ENCODE assay signal across 10 cellular contexts in genomic region chr2:64831977-64832328, GRCh38.
DNase-seq lines count a peak whose midpoint lies in the region; ATAC-seq and TF ChIP-seq lines count a peak whose summit lies in the region.
"Had no signal": no experiment of that assay in that cellular context is flagged by ENCODE, and none has a peak within 500 bp of the region (broad histone marks: within the 10 kb centered on the region; RNA-seq: fewer than 3 reads in every experiment).

No MANE protein-coding gene starts in this region.

- peak overlapping the region; percentile 57 for H2AFZ ChIP-seq in MM.1S (ENCODE audit: low read length)

- H3K36me3 ChIP-seq in CD4-positive, alpha-beta memory T cell (ENCODE audit: insufficient read depth, low read length), result no peaks in the 10 kb centered on the region
- H3K36me3 ChIP-seq in MM.1S (replicated peaks; ENCODE audit: insufficient read depth, low read length), result no peaks in the 10 kb centered on the region
- H3K36me3 ChIP-seq in gastrocnemius medialis, result no peaks in the 10 kb centered on the region

- no peaks in the 10 kb centered on the region for H3K36me3 Mint-ChIP-seq in CD4-positive, alpha-beta memory T cell
- no peaks in the 10 kb centered on the region for H3K36me3 Mint-ChIP-seq in dendritic cell treated with granulocyte-macrophage colony-stimulating factor and Interleukin-4, amounts not matched to agents 40 ng/mL and 50 ng/mL, for 4 days (ENCODE audit: low read depth)
- H3K36me3 Mint-ChIP-seq: immature natural killer cell had no signal

- H3K27ac Mint-ChIP-seq in CD4-positive, alpha-beta memory T cell, result peak overlapping the region in 4 of 7 donors; percentile 31 to 72 (median 50)
- H3K27ac Mint-ChIP-seq in dendritic cell treated with granulocyte-macrophage colony-stimulating factor and Interleukin-4, amounts not matched to agents 40 ng/mL and 50 ng/mL, for 4 days, result peak overlapping the region; percentile 86
- H3K27ac Mint-ChIP-seq: immature natural killer cell had no signal

- POLR2A ChIA-PET in CD4-positive, alpha-beta memory T cell (lab: Charles Lee; ENCODE audit: partially characterized antibody), result interaction anchor here (0.6 to 4.1 kb wide), 14 partner anchors 9 to 506 kb away, joined by 3 to 46 read pairs (median 4); partner anchors contain the start of gene SERTAD2

- intact Hi-C loops in CD4-positive, alpha-beta memory T cell (cut with micrococcal nuclease), result loop anchor here (1.0 to 2.0 kb wide), 8 partner anchors 12 to 308 kb away; partner anchors contain the start of genes AFTPH and SERTAD2
- intact Hi-C loops in dendritic cell treated with granulocyte-macrophage colony-stimulating factor and Interleukin-4, amounts not matched to agents 40 ng/mL and 50 ng/mL, for 4 days (cut with micrococcal nuclease), result loop anchor here (1.0 to 5.0 kb wide), 3 partner anchors 33 to 187 kb away; no protein-coding TSS in a partner anchor
- intact Hi-C loops in gastrocnemius medialis (cut with DNase I; ENCODE audit: low total_unique reads), result loop anchor here (5.0 kb wide), 1 partner anchor 65 kb away; no protein-coding TSS in a partner anchor

- H3K27me3 Mint-ChIP-seq in CD4-positive, alpha-beta memory T cell, result peaks cover 2 to 3% of the 10 kb centered on the region in 2 donors
- H3K27me3 Mint-ChIP-seq in dendritic cell treated with granulocyte-macrophage colony-stimulating factor and Interleukin-4, amounts not matched to agents 40 ng/mL and 50 ng/mL, for 4 days, result no peaks in the 10 kb centered on the region

- no peaks in the 10 kb centered on the region for H4K20me1 ChIP-seq in MM.1S (ENCODE audit: insufficient read depth, low read length)

- H3K4me1 Mint-ChIP-seq in CD4-positive, alpha-beta memory T cell, result peaks cover 2 to 12% (median 8%) of the 10 kb centered on the region in 4 donors
- peaks cover 49% of the 10 kb centered on the region for H3K4me1 Mint-ChIP-seq in dendritic cell treated with granulocyte-macrophage colony-stimulating factor and Interleukin-4, amounts not matched to agents 40 ng/mL and 50 ng/mL, for 4 days (ENCODE audit: low read depth)
- H3K4me1 Mint-ChIP-seq: immature natural killer cell had no signal

- no peak overlapping the region for H3K9ac ChIP-seq in MM.1S (ENCODE audit: low read length)

- no peaks in the 10 kb centered on the region for H3K9me3 ChIP-seq in CD4-positive, alpha-beta memory T cell (ENCODE audit: control insufficient read depth in 1 of 2, low read length in 2 of 2)
- no peaks in the 10 kb centered on the region for H3K9me3 ChIP-seq in MM.1S (replicated peaks; ENCODE audit: insufficient read depth, low read length)
- H3K9me3 ChIP-seq in gastrocnemius medialis, result no peaks in the 10 kb centered on the region

- H3K79me2 ChIP-seq in MM.1S (ENCODE audit: low read length), result no peaks in the 10 kb centered on the region

- in situ Hi-C loops in gastrocnemius medialis (cut with MboI; ENCODE audit: low sequenced_read_pairs in 4 of 4), result no loop called here

- CTCF ChIA-PET in CD4-positive, alpha-beta memory T cell (lab: Charles Lee; ENCODE audit: partially characterized antibody), result interaction anchor here (0.6 to 6.2 kb wide), 32 partner anchors 9 to 308 kb away, joined by 3 to 98 read pairs (median 4); partner anchors contain the start of genes AFTPH and SERTAD2

- no peaks in the 10 kb centered on the region for H3K9me2 ChIP-seq in MM.1S (replicated peaks; ENCODE audit: insufficient read depth, low read length)

- DNase-seq in CD4-positive, alpha-beta memory T cell, result no peak
- DNase-seq in MM.1S, result no peak
- no peak for DNase-seq in gastrocnemius medialis
- no peak for DNase-seq in stimulated activated CD4-positive, alpha-beta T cell treated with anti-CD3 and anti-CD28 coated beads, Interleukin-2, amount 100 ng/mL, for 24 hours
- DNase-seq in activated gamma-delta T cell treated with Interleukin-2 at 50 U/mL for 16 hours, result no peak
- no peak for DNase-seq in stimulated activated CD8-positive, alpha-beta memory T cell treated with anti-CD3 and anti-CD28 coated beads, Interleukin-4, amount 100 ng/mL, for 48 hours
- DNase-seq in NCI-H2227 (lab: John Stamatoyannopoulos, UW; ENCODE audit: unreplicated experiment), result no peak
- DNase-seq: DMS79 had no signal

- H3K9me3 Mint-ChIP-seq in CD4-positive, alpha-beta memory T cell, result no peaks in the 10 kb centered on the region
- no peaks in the 10 kb centered on the region for H3K9me3 Mint-ChIP-seq in dendritic cell treated with granulocyte-macrophage colony-stimulating factor and Interleukin-4, amounts not matched to agents 40 ng/mL and 50 ng/mL, for 4 days
- H3K9me3 Mint-ChIP-seq: immature natural killer cell had no signal

- ATAC-seq in gastrocnemius medialis, result no peak

- TF ChIP-seq CTCF in MM.1S (IDR thresholded peaks at IDR 0.05; ENCODE audit: low read length) (no peak), gastrocnemius medialis (IDR thresholded peaks at IDR 0.05 in 4 of 5, conservative IDR thresholded peaks at IDR 0.05 in 1 of 5) (no peak)

- H3K27me3 ChIP-seq in CD4-positive, alpha-beta memory T cell (ENCODE audit: insufficient read depth, low read length), result no peaks in the 10 kb centered on the region
- H3K27me3 ChIP-seq in MM.1S (replicated peaks; ENCODE audit: insufficient read depth, low read length) (no peaks in the 10 kb centered on the region), gastrocnemius medialis (no peaks in the 10 kb centered on the region)

- peaks cover 10% of the 10 kb centered on the region for H3K4me1 ChIP-seq in CD4-positive, alpha-beta memory T cell (ENCODE audit: insufficient read depth, low read length)
- H3K4me1 ChIP-seq in MM.1S (ENCODE audit: low read length), result peaks cover 7% of the 10 kb centered on the region
- H3K4me1 ChIP-seq in gastrocnemius medialis, result peaks cover 4 to 6% of the 10 kb centered on the region in 2 donors

- no peak for TF ChIP-seq POLR2A in gastrocnemius medialis (IDR thresholded peaks at IDR 0.05)

- H3K27ac ChIP-seq in CD4-positive, alpha-beta memory T cell (ENCODE audit: low read depth, low read length), result no peak overlapping the region
- H3K27ac ChIP-seq in MM.1S (ENCODE audit: low read length) (no peak overlapping the region), gastrocnemius medialis (peak overlapping the region in 3 of 4 donors; percentile 42 to 74 (median 57))

- H3K4me3 ChIP-seq in CD4-positive, alpha-beta memory T cell (ENCODE audit: low read length in 2 of 2), result no peak overlapping the region
- no peak overlapping the region for H3K4me3 ChIP-seq in MM.1S (ENCODE audit: low read length)
- H3K4me3 ChIP-seq in gastrocnemius medialis, result no peak overlapping the region

- H3K4me2 ChIP-seq in MM.1S (ENCODE audit: low read depth, low read length), result peak overlapping the region; percentile 34; the same call in 1 of the 2 replicates

- peak overlapping the region in 3 of 8 donors; percentile 58 to 78 (median 70) for H3K4me3 Mint-ChIP-seq in CD4-positive, alpha-beta memory T cell
- H3K4me3 Mint-ChIP-seq in dendritic cell treated with granulocyte-macrophage colony-stimulating factor and Interleukin-4, amounts not matched to agents 40 ng/mL and 50 ng/mL, for 4 days, result no peak overlapping the region

- H3F3A ChIP-seq in MM.1S (ENCODE audit: insufficient read depth, low read length), result no peaks in the 10 kb centered on the region

Comparison
In these comparisons a context has a peak if more than half of its experiments do, and no peak if none do; other contexts are left out.
1. H3K27ac ChIP-seq: peak in gastrocnemius medialis (3 of 4); none in CD4-positive, alpha-beta memory T cell (single experiment) and MM.1S (single experiment).